Comparison of ENCODE assay signal across 16 cellular contexts in genomic region chr10:25758511-25758910, GRCh38.
A peak's percentile ranks its signal among the peaks of the same experiment; 100 is the strongest.
DNase-seq lines count a peak whose midpoint lies in the region; ATAC-seq and TF ChIP-seq lines count a peak whose summit lies in the region.
"Had no signal": no experiment of that assay in that cellular context is flagged by ENCODE, and none has a peak within 500 bp of the region (broad histone marks: within the 10 kb centered on the region; RNA-seq: fewer than 3 reads in every experiment).

No MANE protein-coding gene starts in this region.

- peaks cover 16% of the 10 kb centered on the region for H3K4me1 Mint-ChIP-seq in GM23338
- peaks cover 18% of the 10 kb centered on the region for H3K4me1 Mint-ChIP-seq in endodermal cell
- peaks cover 12% of the 10 kb centered on the region for H3K4me1 Mint-ChIP-seq in progenitor cell of endocrine pancreas (ENCODE audit: low read depth)
- H3K4me1 Mint-ChIP-seq: CD4-positive, alpha-beta memory T cell had no signal

- no peaks in the 10 kb centered on the region for H4K20me1 ChIP-seq in GM23338 (replicated peaks; ENCODE audit: insufficient read depth)

- H3K9me3 ChIP-seq in endodermal cell (ENCODE audit: control insufficient read depth, low read length) (peaks cover 42% of the 10 kb centered on the region), thyroid gland (no peaks in the 10 kb centered on the region), A673 (ENCODE audit: low read depth, low read length, poor library complexity, severe bottlenecking) (no peaks in the 10 kb centered on the region)
- H3K9me3 ChIP-seq: MG63, SJCRH30 had no signal

- DNase-seq in GM23338 (ENCODE audit: low spot score) (no peak), NCI-H226 (peak; percentile 2), endodermal cell (no peak), progenitor cell of endocrine pancreas (ENCODE audit: low spot score, unreplicated experiment) (no peak), middle frontal gyrus (ENCODE audit: extremely low spot score, low spot score) (no peak), thyroid gland (no peak), A673 (ENCODE audit: low spot score) (no peak)
- DNase-seq: CD4-positive, alpha-beta memory T cell; DMS 273 treated with DMSO at 0.1 percent for 48 hours; MG63; NCI-H1694; NK-92 treated with Interleukin-12 subunit alpha and Interleukin-12 subunit beta, amount 100 ng/mL, for 24 hours had no signal

- BruUV-seq in A673 (replicated peaks; lab: Mats Ljungman, UMichigan) = no TSS peak

- H3K36me3 Mint-ChIP-seq in GM23338 (ENCODE audit: low read depth) (peaks cover 18% of the 10 kb centered on the region), endodermal cell (ENCODE audit: low read depth) (peaks cover 7% of the 10 kb centered on the region), progenitor cell of endocrine pancreas (ENCODE audit: insufficient read depth) (no peaks in the 10 kb centered on the region)
- H3K36me3 Mint-ChIP-seq: CD4-positive, alpha-beta memory T cell had no signal

- H3K4me1 ChIP-seq in GM23338 (ENCODE audit: insufficient read depth) (no peaks in the 10 kb centered on the region), endodermal cell (ENCODE audit: control insufficient read depth, insufficient read depth, low read length) (peaks cover 3% of the 10 kb centered on the region), thyroid gland (no peaks in the 10 kb centered on the region), A673 (ENCODE audit: insufficient read depth, low read length, poor library complexity, severe bottlenecking) (peaks cover 6% of the 10 kb centered on the region)
- H3K4me1 ChIP-seq: SJCRH30 had no signal

- H3K27me3 Mint-ChIP-seq in GM23338 (ENCODE audit: insufficient read depth, low read depth, poor library complexity) = peaks cover 2% of the 10 kb centered on the region
- peaks cover 4% of the 10 kb centered on the region for H3K27me3 Mint-ChIP-seq in endodermal cell (ENCODE audit: insufficient read depth)
- H3K27me3 Mint-ChIP-seq in progenitor cell of endocrine pancreas = no peaks in the 10 kb centered on the region

- H3K4me3 ChIP-seq in GM23338 (no peak overlapping the region), endodermal cell (ENCODE audit: low read length) (peak overlapping the region; percentile 16), thyroid gland (replicated peaks in 1 of 3) (no peak overlapping the region), A673 (ENCODE audit: low read depth, low read length, poor library complexity, severe bottlenecking) (no peak overlapping the region)
- H3K4me3 ChIP-seq: GM12878, MG63, PC-9, SJCRH30 had no signal

- H3K4me3 Mint-ChIP-seq in GM23338 = no peak overlapping the region
- H3K4me3 Mint-ChIP-seq in endodermal cell = no peak overlapping the region
- no peak overlapping the region for H3K4me3 Mint-ChIP-seq in progenitor cell of endocrine pancreas (ENCODE audit: low read depth)
- H3K4me3 Mint-ChIP-seq: CD4-positive, alpha-beta memory T cell had no signal

- CTCF ChIA-PET in A673 (lab: Charles Lee) = interaction anchor here (0.5 to 1.2 kb wide), 7 partner anchors 59 to 528 kb away, joined by 3 to 5 read pairs (median 3); partner anchors contain the start of gene MYO3A

- 0 to 20% methylated on average over 1 of the region's 1 CpG for WGBS in endodermal cell (ENCODE audit: insufficient coverage in 1 of 2, insufficient read length in 1 of 2), 2 experiments
- 7 to 24% methylated on average over 1 of the region's 1 CpG for WGBS in thyroid gland, 2 donors

- no peak overlapping the region for H3K4me2 ChIP-seq in GM23338
- H3K4me2 ChIP-seq: PC-9 had no signal

- H3K9me3 Mint-ChIP-seq in GM23338 (peaks cover 31% of the 10 kb centered on the region; the same call in 2 of the 3 replicates), endodermal cell (peaks cover 39% of the 10 kb centered on the region), progenitor cell of endocrine pancreas (ENCODE audit: low read depth) (peaks cover 9% of the 10 kb centered on the region)

- H3K27ac Mint-ChIP-seq in GM23338 (no peak overlapping the region), endodermal cell (no peak overlapping the region), progenitor cell of endocrine pancreas (peak overlapping the region; percentile 96)
- H3K27ac Mint-ChIP-seq: CD4-positive, alpha-beta memory T cell had no signal

- TF ChIP-seq CTCF in GM23338 (conservative IDR thresholded peaks at IDR 0.05; ENCODE audit: low read depth in 2 of 2) (no peak), endodermal cell (conservative IDR thresholded peaks at IDR 0.05) (no peak), progenitor cell of endocrine pancreas (IDR thresholded peaks at IDR 0.05; ENCODE audit: unreplicated experiment) (no peak), thyroid gland (IDR thresholded peaks at IDR 0.05) (no peak), A673 (conservative IDR thresholded peaks at IDR 0.05; ENCODE audit: low read depth, low read length) (no peak)

- TF ChIP-seq POLR2A in thyroid gland (IDR thresholded peaks at IDR 0.05) = no peak

- no peaks in the 10 kb centered on the region; the same call in 1 of the 2 replicates for H3K9me2 ChIP-seq in GM23338 (ENCODE audit: insufficient read depth)

- no peak overlapping the region for H3K9ac ChIP-seq in endodermal cell (ENCODE audit: extremely low read depth, low read length, poor library complexity, severe bottlenecking)

- H3K36me3 ChIP-seq in GM23338 (ENCODE audit: insufficient read depth) (no peaks in the 10 kb centered on the region), endodermal cell (ENCODE audit: control insufficient read depth, insufficient read depth, low read length) (no peaks in the 10 kb centered on the region), thyroid gland (no peaks in the 10 kb centered on the region), A673 (ENCODE audit: insufficient read depth, low read length, poor library complexity, severe bottlenecking) (no peaks in the 10 kb centered on the region)
- H3K36me3 ChIP-seq: MG63, SJCRH30 had no signal

- peak overlapping the region; percentile 5; the same call in 1 of the 2 replicates for H2AFZ ChIP-seq in GM23338
- H2AFZ ChIP-seq: PC-9 had no signal

- no peaks in the 10 kb centered on the region for H3F3A ChIP-seq in GM23338 (replicated peaks; ENCODE audit: low read depth)

- intact Hi-C loops in thyroid gland (cut with DNase I) (no loop called here), A673 (cut with micrococcal nuclease; ENCODE audit: unreplicated experiment) (loop anchor here (2.0 to 5.0 kb wide), 2 partner anchors 119 to 510 kb away; no protein-coding TSS in a partner anchor)

- H3K27ac ChIP-seq in GM23338 (ENCODE audit: low read depth) (no peak overlapping the region), endodermal cell (ENCODE audit: low read depth, low read length) (no peak overlapping the region), thyroid gland (no peak overlapping the region), A673 (ENCODE audit: low read depth, low read length, poor library complexity, severe bottlenecking) (no peak overlapping the region)
- H3K27ac ChIP-seq: PC-9, SJCRH30 had no signal

- no peak for ATAC-seq in GM23338
- ATAC-seq: Right ventricle myocardium inferior had no signal

- POLR2A ChIA-PET in A673 (lab: Charles Lee; ENCODE audit: low non-redundant PET) = interaction anchor here (0.5 to 0.6 kb wide), 2 partner anchors 78 to 494 kb away, joined by 3 to 6 read pairs; no protein-coding TSS in a partner anchor

- H3K79me2 ChIP-seq in GM23338 (replicated peaks; ENCODE audit: insufficient read depth) = no peaks in the 10 kb centered on the region

- no peaks in the 10 kb centered on the region for H3K27me3 ChIP-seq in GM23338 (ENCODE audit: insufficient read depth)
- no peaks in the 10 kb centered on the region for H3K27me3 ChIP-seq in endodermal cell (ENCODE audit: control insufficient read depth, insufficient read depth, low read length, poor library complexity, severe bottlenecking)
- no peaks in the 10 kb centered on the region for H3K27me3 ChIP-seq in thyroid gland
- no peaks in the 10 kb centered on the region for H3K27me3 ChIP-seq in A673 (replicated peaks; ENCODE audit: insufficient read depth, low read depth, low read length, poor library complexity)
- H3K27me3 ChIP-seq: MG63, SJCRH30 had no signal

TF ChIP-seq in GM23338, 12 proteins besides CTCF, POLR2A, EP300 and RAD21 (continues in another document):
- TF ChIP-seq ZNF114 (CRISPR knock-in tag; IDR thresholded peaks at IDR 0.05) (no peak), NANOG (IDR thresholded peaks at IDR 0.05; ENCODE audit: borderline replicate concordance) (no peak), STAT1 (IDR thresholded peaks at IDR 0.05; ENCODE audit: unreplicated experiment) (no peak), ETS1 (IDR thresholded peaks at IDR 0.05) (no peak), CREB1 (CRISPR knock-in tag; IDR thresholded peaks at IDR 0.05; ENCODE audit: low read depth) (no peak)
